Comparison of ENCODE assay signal across 8 cellular contexts in genomic region chr9:129567842-129568559, GRCh38. TPM values are rescaled to one million over a fixed set of nuclear protein-coding genes. Genes with fewer than 3 reads are reported as not detected.
DNase-seq lines count a peak whose midpoint lies in the region; ATAC-seq and TF ChIP-seq lines count a peak whose summit lies in the region.

No MANE protein-coding gene starts in this region.

- H3K36me3 Mint-ChIP-seq in T-helper 1 cell treated with Interleukin-12 subunit alpha and Interleukin-12 subunit beta and Interleukin-4 antibody, amounts not matched to agents 30 μg/mL and 1 μg/mL, for 36 hours (ENCODE audit: low read depth) = no peaks in the 10 kb centered on the region
- no peaks in the 10 kb centered on the region for H3K36me3 Mint-ChIP-seq in T-helper 17 cell (ENCODE audit: low read depth)

- H3K36me3 ChIP-seq in fibroblast of lung (ENCODE audit: control insufficient read depth, insufficient read depth, low read length) (no peaks in the 10 kb centered on the region), neural cell (ENCODE audit: insufficient read depth, low read length) (no peaks in the 10 kb centered on the region)

- no peaks in the 10 kb centered on the region for H4K20me1 ChIP-seq in fibroblast of lung (ENCODE audit: control insufficient read depth, extremely low read depth, insufficient read depth, low read length)
- H4K20me1 ChIP-seq in neural cell (ENCODE audit: insufficient read depth) = no peaks in the 10 kb centered on the region

- H2AFZ ChIP-seq in fibroblast of lung (ENCODE audit: low read length) (peak overlapping the region; percentile 20), neural cell (ENCODE audit: low read depth, low read length) (no peak overlapping the region)

- H3K4me1 Mint-ChIP-seq in T-helper 1 cell treated with Interleukin-12 subunit alpha and Interleukin-12 subunit beta and Interleukin-4 antibody, amounts not matched to agents 30 μg/mL and 1 μg/mL, for 36 hours (ENCODE audit: low read depth) = peaks cover 18% of the 10 kb centered on the region
- H3K4me1 Mint-ChIP-seq in T-helper 17 cell = peaks cover 12% of the 10 kb centered on the region

- ATAC-seq in T-helper 17 cell = no peak

- no peak for TF ChIP-seq EP300 in neural cell (conservative IDR thresholded peaks at IDR 0.05; ENCODE audit: poor library complexity, severe bottlenecking)

- H3K4me1 ChIP-seq in fibroblast of lung (ENCODE audit: control insufficient read depth, extremely low read depth, insufficient read depth, low read length) = peaks cover 25% of the 10 kb centered on the region

- H3K27ac Mint-ChIP-seq in T-helper 1 cell treated with Interleukin-12 subunit alpha and Interleukin-12 subunit beta and Interleukin-4 antibody, amounts not matched to agents 30 μg/mL and 1 μg/mL, for 36 hours = peak overlapping the region; percentile 41
- no peak overlapping the region for H3K27ac Mint-ChIP-seq in T-helper 17 cell

- TF ChIP-seq CTCF in fibroblast of lung (conservative IDR thresholded peaks at IDR 0.05 in 1 of 2, IDR thresholded peaks at IDR 0.05 in 1 of 2; ENCODE audit: low read depth in 1 of 2, low read length in 2 of 2) = no peak
- TF ChIP-seq CTCF in neural cell (IDR thresholded peaks at IDR 0.05; ENCODE audit: poor library complexity, severe bottlenecking) = no peak

- no peaks in the 10 kb centered on the region for H3K79me2 ChIP-seq in fibroblast of lung (ENCODE audit: control insufficient read depth, insufficient read depth, low read length)
- H3K79me2 ChIP-seq in neural cell (replicated peaks; ENCODE audit: insufficient read depth, low read length) = no peaks in the 10 kb centered on the region

- peak overlapping the region; percentile 87 for H3K4me2 ChIP-seq in fibroblast of lung (ENCODE audit: extremely low read depth, insufficient read depth, low read length)
- H3K4me2 ChIP-seq in neural cell (ENCODE audit: low read length) = peak overlapping the region; percentile 11

- H3K27ac ChIP-seq in fibroblast of lung (ENCODE audit: insufficient read depth, low read length) (peak overlapping the region; percentile 69), neural cell (ENCODE audit: low read length) (no peak overlapping the region)

- H3K4me3 ChIP-seq in fibroblast of lung (replicated peaks in 1 of 4; ENCODE audit: control extremely low read depth in 1 of 4, insufficient read depth in 1 of 4, low read depth in 3 of 4, low read length in 4 of 4) = peak overlapping the region; percentile 39 to 54 (median 47)
- H3K4me3 ChIP-seq in neural cell (ENCODE audit: low read length) = peak overlapping the region; percentile 60

- H3K27me3 Mint-ChIP-seq in T-helper 1 cell treated with Interleukin-12 subunit alpha and Interleukin-12 subunit beta and Interleukin-4 antibody, amounts not matched to agents 30 μg/mL and 1 μg/mL, for 36 hours (ENCODE audit: low read depth) = peaks cover 31% of the 10 kb centered on the region
- H3K27me3 Mint-ChIP-seq in T-helper 17 cell = peaks cover 17% of the 10 kb centered on the region

- no peaks in the 10 kb centered on the region for H3K9me2 ChIP-seq in neural cell (ENCODE audit: insufficient read depth, low read length)

- no peaks in the 10 kb centered on the region for H3F3A ChIP-seq in neural cell (ENCODE audit: insufficient read depth, low read length, poor library complexity, severe bottlenecking)

- H3K9me3 ChIP-seq in T-helper 17 cell (ENCODE audit: control insufficient read depth, low read length, poor library complexity, severe bottlenecking) = no peaks in the 10 kb centered on the region
- no peaks in the 10 kb centered on the region for H3K9me3 ChIP-seq in fibroblast of lung (ENCODE audit: control insufficient read depth, insufficient read depth, low read depth, low read length)
- no peaks in the 10 kb centered on the region for H3K9me3 ChIP-seq in neural cell (ENCODE audit: low read length)

- H3K9ac ChIP-seq in fibroblast of lung (ENCODE audit: insufficient read depth, low read length) (peak overlapping the region; percentile 42), neural cell (ENCODE audit: low read length) (peak overlapping the region; percentile 53)

- TF ChIP-seq RAD21 in neural cell (conservative IDR thresholded peaks at IDR 0.05) = no peak

- H3K4me3 Mint-ChIP-seq in T-helper 1 cell treated with Interleukin-12 subunit alpha and Interleukin-12 subunit beta and Interleukin-4 antibody, amounts not matched to agents 30 μg/mL and 1 μg/mL, for 36 hours = peak overlapping the region; percentile 67
- peak overlapping the region; percentile 83 for H3K4me3 Mint-ChIP-seq in T-helper 17 cell

- H3K9me3 Mint-ChIP-seq in T-helper 1 cell treated with Interleukin-12 subunit alpha and Interleukin-12 subunit beta and Interleukin-4 antibody, amounts not matched to agents 30 μg/mL and 1 μg/mL, for 36 hours = no peaks in the 10 kb centered on the region

- DNase-seq in T-helper 1 cell (no peak), T-helper 17 cell (no peak), fibroblast of lung (ENCODE audit: low read depth in 2 of 2) (peak; percentile 62 to 79), NCI-H187 (lab: John Stamatoyannopoulos, UW) (no peak)
- no peak for DNase-seq in stimulated activated CD4-positive, alpha-beta T cell treated with anti-CD3 and anti-CD28 coated beads, Interleukin-2, amount 100 ng/mL, for 24 hours
- DNase-seq in stimulated activated CD4-positive, alpha-beta T cell treated with anti-CD3 and anti-CD28 coated beads, Interleukin-2, amount 100 ng/mL, for 48 hours = no peak

- H3K27me3 ChIP-seq in fibroblast of lung (ENCODE audit: control insufficient read depth, insufficient read depth, low read length) (no peaks in the 10 kb centered on the region), neural cell (ENCODE audit: insufficient read depth, low read depth, low read length) (no peaks in the 10 kb centered on the region)

TF ChIP-seq in neural cell, 6 proteins besides CTCF, POLR2A, EP300 and RAD21:
- TF ChIP-seq TAF1 (IDR thresholded peaks at IDR 0.05; ENCODE audit: low read depth) (no peak), REST (IDR thresholded peaks at IDR 0.05; ENCODE audit: borderline replicate concordance) (no peak), EZH2 (IDR thresholded peaks at IDR 0.05; ENCODE audit: borderline replicate concordance, insufficient read depth, low read length, poor library complexity, severe bottlenecking) (no peak), MXI1 (conservative IDR thresholded peaks at IDR 0.05; ENCODE audit: poor library complexity, severe bottlenecking) (no peak), SMC3 (conservative IDR thresholded peaks at IDR 0.05; ENCODE audit: poor library complexity) (no peak), POLR2AphosphoS5 (IDR thresholded peaks at IDR 0.05) (no peak)

RNA-seq across cellular contexts. Expression of gene C9orf50, which starts 52.9 kb away (rescaled TPM):
- not detected for total RNA-seq in T-helper 17 cell
- 0.17 and 0.26 TPM in 2 replicates for total RNA-seq in fibroblast of lung
- 0.14 and 0.16 TPM in 2 replicates for polyA plus RNA-seq in fibroblast of lung
- 0.12 TPM in 1 of 2 replicates, not detected in the other for polyA plus RNA-seq in fibroblast of lung (2012)
- polyA minus RNA-seq in fibroblast of lung (ENCODE audit: low replicate concordance) = not detected in 2 replicates
- polyA plus RNA-seq in neural cell = not detected in 2 replicates
- not detected in 2 replicates for polyA minus RNA-seq in neural cell

RNA-seq across cellular contexts. Expression of gene NTMT1, which starts 58.0 kb away (rescaled TPM):
- total RNA-seq in T-helper 17 cell (10 to 100 TPM; 27.0 to 27.8 TPM), fibroblast of lung (33.1 and 34.2 TPM in 2 replicates)
- polyA plus RNA-seq in fibroblast of lung (51.9 and 62.1 TPM in 2 replicates), neural cell (35.9 and 57.1 TPM in 2 replicates)
- polyA plus RNA-seq in fibroblast of lung (2012) = 64.3 and 83.1 TPM in 2 replicates
- polyA minus RNA-seq in fibroblast of lung (ENCODE audit: low replicate concordance) (33.0 and 46.7 TPM in 2 replicates), neural cell (15.4 and 19.2 TPM in 2 replicates)

Comparison
In these comparisons a context has a peak if more than half of its experiments do, and no peak if none do; other contexts are left out.
1. DNase-seq: peak in fibroblast of lung (2 of 2); none in T-helper 1 cell (0 of 5), T-helper 17 cell (0 of 3), stimulated activated CD4-positive, alpha-beta T cell treated with anti-CD3 and anti-CD28 coated beads, Interleukin-2, amount 100 ng/mL, for 24 hours (0 of 2), NCI-H187 (0 of 2) and stimulated activated CD4-positive, alpha-beta T cell treated with anti-CD3 and anti-CD28 coated beads, Interleukin-2, amount 100 ng/mL, for 48 hours (0 of 2).